1 cellular context compared by ENCODE assay signal in the genomic region with DNA sequence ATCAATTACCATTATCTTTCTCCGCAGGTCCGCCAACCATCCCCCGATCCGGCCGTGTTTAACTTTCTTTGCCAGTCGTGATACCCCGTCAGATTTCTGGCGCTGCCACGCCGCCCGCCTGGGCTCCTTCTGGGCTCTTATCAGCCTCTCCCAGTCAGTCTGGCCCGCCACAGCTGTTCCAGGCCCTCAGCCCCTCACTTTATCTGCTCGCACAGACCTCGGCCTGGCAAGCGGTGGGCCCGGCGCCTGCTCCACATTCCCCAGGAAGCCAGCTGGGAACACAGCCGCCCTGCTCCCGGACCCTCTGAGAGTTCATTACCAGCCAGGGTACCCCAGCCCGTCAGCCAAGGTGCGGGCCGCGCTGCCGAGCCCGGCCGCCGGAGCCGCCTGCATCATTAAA.
TF ChIP-seq lines count a peak whose summit lies in the region.

No MANE protein-coding gene starts in this region.

TF ChIP-seq in WTC11, 78 proteins besides CTCF, POLR2A, EP300 and RAD21 (continued from another document):
- TF ChIP-seq, protein P1, sequence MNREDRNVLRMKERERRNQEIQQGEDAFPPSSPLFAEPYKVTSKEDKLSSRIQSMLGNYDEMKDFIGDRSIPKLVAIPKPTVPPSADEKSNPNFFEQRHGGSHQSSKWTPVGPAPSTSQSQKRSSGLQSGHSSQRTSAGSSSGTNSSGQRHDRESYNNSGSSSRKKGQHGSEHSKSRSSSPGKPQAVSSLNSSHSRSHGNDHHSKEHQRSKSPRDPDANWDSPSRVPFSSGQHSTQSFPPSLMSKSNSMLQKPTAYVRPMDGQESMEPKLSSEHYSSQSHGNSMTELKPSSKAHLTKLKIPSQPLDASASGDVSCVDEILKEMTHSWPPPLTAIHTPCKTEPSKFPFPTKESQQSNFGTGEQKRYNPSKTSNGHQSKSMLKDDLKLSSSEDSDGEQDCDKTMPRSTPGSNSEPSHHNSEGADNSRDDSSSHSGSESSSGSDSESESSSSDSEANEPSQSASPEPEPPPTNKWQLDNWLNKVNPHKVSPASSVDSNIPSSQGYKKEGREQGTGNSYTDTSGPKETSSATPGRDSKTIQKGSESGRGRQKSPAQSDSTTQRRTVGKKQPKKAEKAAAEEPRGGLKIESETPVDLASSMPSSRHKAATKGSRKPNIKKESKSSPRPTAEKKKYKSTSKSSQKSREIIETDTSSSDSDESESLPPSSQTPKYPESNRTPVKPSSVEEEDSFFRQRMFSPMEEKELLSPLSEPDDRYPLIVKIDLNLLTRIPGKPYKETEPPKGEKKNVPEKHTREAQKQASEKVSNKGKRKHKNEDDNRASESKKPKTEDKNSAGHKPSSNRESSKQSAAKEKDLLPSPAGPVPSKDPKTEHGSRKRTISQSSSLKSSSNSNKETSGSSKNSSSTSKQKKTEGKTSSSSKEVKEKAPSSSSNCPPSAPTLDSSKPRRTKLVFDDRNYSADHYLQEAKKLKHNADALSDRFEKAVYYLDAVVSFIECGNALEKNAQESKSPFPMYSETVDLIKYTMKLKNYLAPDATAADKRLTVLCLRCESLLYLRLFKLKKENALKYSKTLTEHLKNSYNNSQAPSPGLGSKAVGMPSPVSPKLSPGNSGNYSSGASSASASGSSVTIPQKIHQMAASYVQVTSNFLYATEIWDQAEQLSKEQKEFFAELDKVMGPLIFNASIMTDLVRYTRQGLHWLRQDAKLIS (CRISPR knock-in tag; IDR thresholded peaks at IDR 0.05; ENCODE audit: borderline replicate concordance), result no peak
- TF ChIP-seq FOXP4 (CRISPR knock-in tag; IDR thresholded peaks at IDR 0.05) (no peak), TP53 (CRISPR knock-in tag; IDR thresholded peaks at IDR 0.05) (no peak), ZNF219 (CRISPR knock-in tag; IDR thresholded peaks at IDR 0.05; ENCODE audit: borderline replicate concordance) (no peak), ETV6 (CRISPR knock-in tag; IDR thresholded peaks at IDR 0.05) (no peak), CDX4 (CRISPR knock-in tag; IDR thresholded peaks at IDR 0.05; ENCODE audit: borderline replicate concordance) (no peak)
- TF ChIP-seq, protein P2, sequence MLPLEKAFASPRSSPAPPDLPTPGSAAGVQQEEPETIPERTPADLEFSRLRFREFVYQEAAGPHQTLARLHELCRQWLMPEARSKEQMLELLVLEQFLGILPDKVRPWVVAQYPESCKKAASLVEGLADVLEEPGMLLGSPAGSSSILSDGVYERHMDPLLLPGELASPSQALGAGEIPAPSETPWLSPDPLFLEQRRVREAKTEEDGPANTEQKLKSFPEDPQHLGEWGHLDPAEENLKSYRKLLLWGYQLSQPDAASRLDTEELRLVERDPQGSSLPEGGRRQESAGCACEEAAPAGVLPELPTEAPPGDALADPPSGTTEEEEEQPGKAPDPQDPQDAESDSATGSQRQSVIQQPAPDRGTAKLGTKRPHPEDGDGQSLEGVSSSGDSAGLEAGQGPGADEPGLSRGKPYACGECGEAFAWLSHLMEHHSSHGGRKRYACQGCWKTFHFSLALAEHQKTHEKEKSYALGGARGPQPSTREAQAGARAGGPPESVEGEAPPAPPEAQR (CRISPR knock-in tag; IDR thresholded peaks at IDR 0.05), result no peak
